ENCODE assay signal across 8 cellular contexts in the genomic region with DNA sequence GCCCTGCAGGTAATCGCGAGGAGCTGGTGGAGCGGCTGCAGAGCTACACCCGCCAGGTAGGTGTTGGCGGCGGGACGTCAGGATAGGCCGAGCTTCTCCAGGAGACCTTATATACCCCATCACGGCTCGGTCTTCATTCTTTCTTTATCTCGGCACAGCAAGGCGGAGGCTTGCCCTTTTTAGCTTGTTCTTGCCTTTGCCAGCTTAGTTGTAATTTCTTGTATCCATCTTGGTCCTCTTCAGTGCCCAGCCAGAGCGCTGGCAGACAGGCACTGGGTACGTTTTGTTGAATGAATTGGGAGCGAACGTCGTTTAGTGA. TPM values are rescaled to one million over a fixed set of nuclear protein-coding genes. Genes with fewer than 3 reads are reported as not detected.
DNase-seq lines count a peak whose midpoint lies in the region; ATAC-seq, FAIRE-seq and TF ChIP-seq lines count a peak whose summit lies in the region.

No MANE protein-coding gene starts in this region.

- H3K4me3 ChIP-seq in bronchial epithelial cell (ENCODE audit: low read depth, low read length) (peak overlapping the region; percentile 95), mucosa of rectum (ENCODE audit: low read length in 2 of 2) (peak overlapping the region; percentile 94 to 97)

- ATAC-seq in stimulated activated naive CD8-positive, alpha-beta T cell treated with anti-CD3 and anti-CD28 coated beads, Interleukin-15, Interleukin-2, amounts not matched to agents 100 U/mL and 50 U/mL, for 24 hours = no peak
- ATAC-seq in GM21576 (IDR thresholded peaks at IDR 0.05; ENCODE audit: unreplicated experiment) = no peak
- no peak for ATAC-seq in left colon

- H3K4me3 Mint-ChIP-seq in stimulated activated naive CD8-positive, alpha-beta T cell treated with anti-CD3 and anti-CD28 coated beads, Interleukin-15, Interleukin-2, amounts not matched to agents 100 ng/mL and 50 ng/mL, for 24 hours = peak overlapping the region; percentile 99

- no peak for DNase-seq in stimulated activated naive CD8-positive, alpha-beta T cell treated with anti-CD3 and anti-CD28 coated beads, Interleukin-15, Interleukin-2, amounts not matched to agents 100 U/mL and 50 U/mL, for 24 hours
- DNase-seq in bronchial epithelial cell (ENCODE audit: low read depth) (no peak), amygdala (lab: John Stamatoyannopoulos, UW) (no peak), NCI-H446 treated with DMSO at 0.1 percent for 48 hours (lab: John Stamatoyannopoulos, UW) (no peak), left colon (no peak)

- H3K27ac ChIP-seq in mucosa of rectum (ENCODE audit: low read depth in 2 of 2, low read length in 2 of 2) = peak overlapping the region; percentile 89 to 92

- FAIRE-seq in bronchial epithelial cell (lab: Jason Lieb, UNC) = no peak

- H3K27ac Mint-ChIP-seq in stimulated activated naive CD8-positive, alpha-beta T cell treated with anti-CD3 and anti-CD28 coated beads, Interleukin-15, Interleukin-2, amounts not matched to agents 100 ng/mL and 50 ng/mL, for 24 hours = peak overlapping the region; percentile 98

- H3K9me3 Mint-ChIP-seq in stimulated activated naive CD8-positive, alpha-beta T cell treated with anti-CD3 and anti-CD28 coated beads, Interleukin-15, Interleukin-2, amounts not matched to agents 100 ng/mL and 50 ng/mL, for 24 hours = no peaks in the 10 kb centered on the region

- peaks cover 43% of the 10 kb centered on the region for H3K36me3 Mint-ChIP-seq in stimulated activated naive CD8-positive, alpha-beta T cell treated with anti-CD3 and anti-CD28 coated beads, Interleukin-15, Interleukin-2, amounts not matched to agents 100 ng/mL and 50 ng/mL, for 24 hours (ENCODE audit: low read depth)

- peak overlapping the region; percentile 83 to 89 for H3K9ac ChIP-seq in mucosa of rectum (ENCODE audit: low read depth in 1 of 2, low read length in 2 of 2)

- H3K36me3 ChIP-seq in bronchial epithelial cell (ENCODE audit: control insufficient read depth, insufficient read depth, low read length) (peaks cover 13% of the 10 kb centered on the region), mucosa of rectum (ENCODE audit: control insufficient read depth in 2 of 2, insufficient read depth in 2 of 2, low read length in 2 of 2) (peaks cover 21 to 28% of the 10 kb centered on the region in 2 donors)

- peaks cover 3% of the 10 kb centered on the region for H3K27me3 Mint-ChIP-seq in stimulated activated naive CD8-positive, alpha-beta T cell treated with anti-CD3 and anti-CD28 coated beads, Interleukin-15, Interleukin-2, amounts not matched to agents 100 ng/mL and 50 ng/mL, for 24 hours

- no peaks in the 10 kb centered on the region for H3K9me3 ChIP-seq in mucosa of rectum (ENCODE audit: control insufficient read depth in 2 of 2, low read length in 2 of 2)

- H3K27me3 ChIP-seq in bronchial epithelial cell (ENCODE audit: control insufficient read depth, insufficient read depth, low read length) (peaks cover 4% of the 10 kb centered on the region), mucosa of rectum (ENCODE audit: control insufficient read depth in 2 of 2, insufficient read depth in 2 of 2, low read length in 2 of 2) (no peaks in the 10 kb centered on the region)

- H3K4me1 Mint-ChIP-seq in stimulated activated naive CD8-positive, alpha-beta T cell treated with anti-CD3 and anti-CD28 coated beads, Interleukin-15, Interleukin-2, amounts not matched to agents 100 ng/mL and 50 ng/mL, for 24 hours (ENCODE audit: low read depth) = peaks cover 36% of the 10 kb centered on the region

- intact Hi-C loops in left colon (cut with DNase I, micrococcal nuclease) = no loop called here

- peaks cover 18 to 23% of the 10 kb centered on the region in 2 donors for H3K4me1 ChIP-seq in mucosa of rectum (ENCODE audit: control insufficient read depth in 2 of 2, insufficient read depth in 2 of 2, low read length in 2 of 2)

- no peak for TF ChIP-seq CTCF in bronchial epithelial cell (IDR thresholded peaks at IDR 0.05; ENCODE audit: insufficient read depth, low read length, severe bottlenecking)

RNA-seq across cellular contexts. Expression of a gene that starts 0.5 kb away (rescaled TPM):
- 88.2 and 91.0 TPM in 2 replicates for total RNA-seq in bronchial epithelial cell
- 100 to 1,000 TPM; 123 to 131 TPM for total RNA-seq in left colon

RNA-seq across cellular contexts. Expression of a gene that starts 3.7 kb away (rescaled TPM):
- total RNA-seq in bronchial epithelial cell = not detected in 2 replicates
- total RNA-seq in left colon = not detected

RNA-seq across cellular contexts. Expression of a gene that starts 17.4 kb away (rescaled TPM):
- total RNA-seq in bronchial epithelial cell (6.8 and 7.0 TPM in 2 replicates), left colon (10 to 100 TPM; 17.1 to 19.2 TPM)

RNA-seq across cellular contexts. Expression of a gene that starts 26.3 kb away (rescaled TPM):
- total RNA-seq in bronchial epithelial cell (0.26 TPM in 1 of 2 replicates, not detected in the other), left colon (under 1 TPM in 1 of 2 donors, not detected in 1; 0.39 TPM)

RNA-seq across cellular contexts. Expression of a gene that starts 40.8 kb away (rescaled TPM):
- 3.9 and 4.4 TPM in 2 replicates for total RNA-seq in bronchial epithelial cell
- not detected for total RNA-seq in left colon
